Comparison of ENCODE assay signal across 22 cellular contexts in genomic region chr20:19966840-19967239, GRCh38. TPM values are rescaled to one million over a fixed set of nuclear protein-coding genes. Genes with fewer than 3 reads are reported as not detected.
DNase-seq lines count a peak whose midpoint lies in the region; ATAC-seq and TF ChIP-seq lines count a peak whose summit lies in the region.
"Had no signal": no experiment of that assay in that cellular context is flagged by ENCODE, and none has a peak within 500 bp of the region (broad histone marks: within the 10 kb centered on the region; RNA-seq: fewer than 3 reads in every experiment).

No MANE protein-coding gene starts in this region.

- H3K79me1 ChIP-seq in mesenchymal stem cell (replicated peaks; ENCODE audit: low read length, poor library complexity, severe bottlenecking) = peaks cover 20% of the 10 kb centered on the region

- POLR2A ChIA-PET in RWPE1 (lab: Yijun Ruan, JAX; ENCODE audit: low non-redundant PET) = no interaction called here

- H2BK15ac ChIP-seq in mesenchymal stem cell (ENCODE audit: low read depth, poor library complexity, severe bottlenecking) = no peak overlapping the region

- H3K4me1 ChIP-seq in mesenchymal stem cell (ENCODE audit: control insufficient read depth, insufficient read depth, low read depth, low read length) (peaks cover 4% of the 10 kb centered on the region), esophagus muscularis mucosa (peaks cover 26 to 32% (median 31%) of the 10 kb centered on the region in 4 donors)
- H3K4me1 ChIP-seq: neural progenitor cell, Peyer's patch had no signal

- H3K4ac ChIP-seq in mesenchymal stem cell (ENCODE audit: low read depth in 1 of 2, low read length in 2 of 2) = peak overlapping the region; percentile 49 to 84

- no peak overlapping the region for H2AK5ac ChIP-seq in mesenchymal stem cell (ENCODE audit: low read length, severe bottlenecking)

- peaks cover 16% of the 10 kb centered on the region for H3K4me1 Mint-ChIP-seq in stimulated activated effector memory CD8-positive, alpha-beta T cell treated with anti-CD3 and anti-CD28 coated beads, Interleukin-12 subunit alpha, Interleukin-12 subunit beta, amount 100 ng/mL, for 72 hours

- peak overlapping the region; percentile 74 for H4K91ac ChIP-seq in mesenchymal stem cell (ENCODE audit: low read length)

- DNase-seq in NCI-H1105 (lab: John Stamatoyannopoulos, UW) (peak; percentile 36), NCI-H2081 (lab: John Stamatoyannopoulos, UW) (peak; percentile 81 to 96), RWPE1 (ENCODE audit: low spot score) (no peak), mesenchymal stem cell (no peak), COLO829 (ENCODE audit: low spot score) (no peak), esophagus muscularis mucosa (ENCODE audit: extremely low spot score) (no peak)
- DNase-seq in stimulated activated effector memory CD8-positive, alpha-beta T cell treated with anti-CD3 and anti-CD28 coated beads, Interleukin-12 subunit alpha, Interleukin-12 subunit beta, amount 100 ng/mL, for 72 hours (ENCODE audit: low spot score in 2 of 2) = no peak
- DNase-seq: activated CD4-positive, alpha-beta T cell treated with anti-CD3 and anti-CD28 coated beads for 1 hour; activated gamma-delta T cell; foreskin melanocyte; left ventricle myocardium superior; NCI-H1694; NCI-H446; sigmoid colon; stimulated activated CD4-positive, alpha-beta T cell treated with anti-CD3 and anti-CD28 coated beads, Interleukin-15, amount 100 ng/mL, for 24 hours; stomach; T-cell had no signal

- no peak overlapping the region for H3K4me2 ChIP-seq in mesenchymal stem cell (ENCODE audit: low read length, poor library complexity, severe bottlenecking)
- H3K4me2 ChIP-seq: hepatocyte, neural progenitor cell had no signal

- no peak for TF ChIP-seq CTCF in RWPE1 (conservative IDR thresholded peaks at IDR 0.05; ENCODE audit: low read depth)
- no peak for TF ChIP-seq CTCF in esophagus muscularis mucosa (IDR thresholded peaks at IDR 0.05)

- intact Hi-C loops in esophagus muscularis mucosa (cut with DNase I) = no loop called here

- no peak overlapping the region for H3K4me3 Mint-ChIP-seq in stimulated activated effector memory CD8-positive, alpha-beta T cell treated with anti-CD3 and anti-CD28 coated beads, Interleukin-12 subunit alpha, Interleukin-12 subunit beta, amount 100 ng/mL, for 72 hours
- H3K4me3 Mint-ChIP-seq: neural progenitor cell, T-cell had no signal

- CTCF ChIA-PET in RWPE1 (lab: Yijun Ruan, JAX) = interaction anchor here (0.6 kb wide), 1 partner anchor 28 kb away, joined by 3 read pairs; no protein-coding TSS in a partner anchor

- no peak overlapping the region for H3K4me3 ChIP-seq in mesenchymal stem cell (ENCODE audit: insufficient read depth in 1 of 2, low read depth in 1 of 2, low read length in 2 of 2)
- H3K4me3 ChIP-seq in esophagus muscularis mucosa = no peak overlapping the region
- H3K4me3 ChIP-seq: hepatocyte, neural progenitor cell, Peyer's patch, sigmoid colon, stomach, tibial nerve had no signal

- H3K18ac ChIP-seq in mesenchymal stem cell (ENCODE audit: low read depth in 1 of 2, low read length in 2 of 2) = peak overlapping the region in 1 of 2 experiments; percentile 81

- no peak overlapping the region for H3K9ac ChIP-seq in mesenchymal stem cell (ENCODE audit: low read length)
- H3K9ac ChIP-seq: neural progenitor cell had no signal

- no peak for TF ChIP-seq EP300 in esophagus muscularis mucosa (IDR thresholded peaks at IDR 0.05)

- H4K8ac ChIP-seq in mesenchymal stem cell (ENCODE audit: low read length) = no peak overlapping the region

- 89% methylated on average over 1 of the region's 1 CpG for WGBS in mesenchymal stem cell
- WGBS in esophagus muscularis mucosa = 100% methylated on average over 1 of the region's 1 CpG

- H3K23ac ChIP-seq in mesenchymal stem cell (ENCODE audit: low read length in 2 of 2) = no peak overlapping the region

- no peaks in the 10 kb centered on the region for H3K9me3 Mint-ChIP-seq in stimulated activated effector memory CD8-positive, alpha-beta T cell treated with anti-CD3 and anti-CD28 coated beads, Interleukin-12 subunit alpha, Interleukin-12 subunit beta, amount 100 ng/mL, for 72 hours
- H3K9me3 Mint-ChIP-seq: CD14-positive monocyte, neural progenitor cell, T-cell had no signal

- H3K27ac ChIP-seq in RWPE1 (peak overlapping the region; percentile 40), mesenchymal stem cell (ENCODE audit: low read length, poor library complexity, severe bottlenecking) (no peak overlapping the region), esophagus muscularis mucosa (replicated peaks in 1 of 4) (no peak overlapping the region)
- H3K27ac ChIP-seq: hepatocyte, neural progenitor cell, Peyer's patch, sigmoid colon, stomach, tibial nerve had no signal

- no peak overlapping the region for H2BK120ac ChIP-seq in mesenchymal stem cell (ENCODE audit: low read depth, low read length)

- no peak overlapping the region for H2BK5ac ChIP-seq in mesenchymal stem cell (ENCODE audit: low read depth, low read length, poor library complexity, severe bottlenecking)

- TF ChIP-seq POLR2A in esophagus muscularis mucosa (IDR thresholded peaks at IDR 0.05; ENCODE audit: low read depth) = no peak

- H2BK12ac ChIP-seq in mesenchymal stem cell (ENCODE audit: low read length in 2 of 2) = peak overlapping the region; percentile 7 to 85

- H3K36me3 ChIP-seq in mesenchymal stem cell (ENCODE audit: control insufficient read depth in 1 of 2, insufficient read depth in 2 of 2, low read depth in 1 of 2, low read length in 2 of 2) (peaks cover 25 to 75% of the 10 kb centered on the region in 2 experiments), esophagus muscularis mucosa (peaks cover 0 to 79% (median 45%) of the 10 kb centered on the region in 4 donors)
- H3K36me3 ChIP-seq: neural progenitor cell had no signal

- H3K27me3 ChIP-seq in mesenchymal stem cell (ENCODE audit: control insufficient read depth in 1 of 2, insufficient read depth in 1 of 2, low read length in 2 of 2) (no peaks in the 10 kb centered on the region), esophagus muscularis mucosa (no peaks in the 10 kb centered on the region)
- H3K27me3 ChIP-seq: hepatocyte, neural progenitor cell, Peyer's patch, sigmoid colon, stomach, tibial nerve had no signal

- no peak overlapping the region for H3K27ac Mint-ChIP-seq in stimulated activated effector memory CD8-positive, alpha-beta T cell treated with anti-CD3 and anti-CD28 coated beads, Interleukin-12 subunit alpha, Interleukin-12 subunit beta, amount 100 ng/mL, for 72 hours
- H3K27ac Mint-ChIP-seq: CD14-positive monocyte, neural progenitor cell, T-cell had no signal

- ATAC-seq in stimulated activated effector memory CD8-positive, alpha-beta T cell treated with anti-CD3 and anti-CD28 coated beads, Interleukin-12 subunit alpha, Interleukin-12 subunit beta, amount 100 ng/mL, for 72 hours = no peak
- ATAC-seq: T-cell had no signal

- no peak overlapping the region for H2AFZ ChIP-seq in mesenchymal stem cell (ENCODE audit: low read depth, low read length)
- H2AFZ ChIP-seq: hepatocyte, neural progenitor cell had no signal

- H3K36me3 Mint-ChIP-seq in stimulated activated effector memory CD8-positive, alpha-beta T cell treated with anti-CD3 and anti-CD28 coated beads, Interleukin-12 subunit alpha, Interleukin-12 subunit beta, amount 100 ng/mL, for 72 hours = no peaks in the 10 kb centered on the region
- H3K36me3 Mint-ChIP-seq: T-cell had no signal

- H3K9me3 ChIP-seq in mesenchymal stem cell (ENCODE audit: control insufficient read depth, low read length) (no peaks in the 10 kb centered on the region), esophagus muscularis mucosa (no peaks in the 10 kb centered on the region)
- H3K9me3 ChIP-seq: Peyer's patch, sigmoid colon, stomach, tibial nerve had no signal

- H3K14ac ChIP-seq in mesenchymal stem cell (ENCODE audit: low read length in 2 of 2) = no peak overlapping the region

RNA-seq across cellular contexts. Expression of gene NAA20, which starts 50.3 kb away (rescaled TPM):
- polyA plus RNA-seq in mesenchymal stem cell (2013, experiment 1 of 2) = 64.7 TPM
- 67.5 TPM for polyA plus RNA-seq in mesenchymal stem cell (2013, experiment 2 of 2)
- total RNA-seq in esophagus muscularis mucosa = 10 to 100 TPM; 29.5 to 38.5 (median 34.8) TPM

Comparison
In these comparisons a context has a peak if more than half of its experiments do, and no peak if none do; other contexts are left out.
1. DNase-seq: peak in NCI-H1105 (single experiment) and NCI-H2081 (2 of 2); none in RWPE1 (single experiment), mesenchymal stem cell (single experiment), stimulated activated effector memory CD8-positive, alpha-beta T cell treated with anti-CD3 and anti-CD28 coated beads, Interleukin-12 subunit alpha, Interleukin-12 subunit beta, amount 100 ng/mL, for 72 hours (0 of 2), COLO829 (single experiment) and esophagus muscularis mucosa (single experiment).